In the genomic region with DNA sequence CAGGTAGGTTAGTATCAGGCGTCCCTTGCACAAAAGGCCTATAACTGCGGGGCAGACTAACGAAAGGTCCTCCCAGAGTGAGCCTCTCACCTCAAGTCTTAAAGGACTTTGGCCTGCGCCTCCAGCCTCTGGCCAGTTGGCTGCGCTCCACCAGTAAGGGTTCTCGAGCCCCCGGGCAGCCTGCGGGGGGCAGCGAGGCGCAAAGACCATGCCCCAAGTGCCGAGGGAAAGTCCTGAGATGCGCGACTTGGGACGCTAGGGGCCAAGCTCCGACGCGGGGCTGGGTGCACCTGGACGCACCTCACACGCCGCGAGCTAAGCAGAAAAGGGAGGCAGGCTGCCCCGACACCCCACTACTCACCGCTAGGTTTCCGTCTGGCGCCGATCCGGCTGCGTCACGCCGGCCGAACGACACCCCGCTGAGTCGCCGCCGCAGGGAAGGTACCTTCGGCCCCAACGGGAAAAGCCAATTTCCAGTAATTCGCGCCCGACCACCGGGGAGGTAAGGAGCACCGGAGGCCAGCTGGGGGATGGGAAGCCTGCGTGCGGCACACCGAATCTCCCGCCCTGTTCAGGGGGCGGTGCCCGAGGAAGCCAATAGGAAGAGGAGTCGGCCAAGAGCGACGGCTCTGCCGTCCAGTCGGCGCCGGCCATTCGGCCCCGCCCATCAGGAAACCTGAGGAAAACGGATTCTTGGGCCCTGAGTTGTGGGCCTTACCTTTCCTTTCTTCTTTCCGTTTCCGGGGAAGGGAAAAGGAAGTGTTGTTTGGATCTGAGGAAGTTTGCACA, we compare ENCODE assay signal across 1 cellular context.
TF ChIP-seq lines count a peak whose summit lies in the region.

A gene (minus strand): TSS at position 532 of the 789 bp plus-strand sequence. CDS start 5,537 bp downstream, outside the sequence.

TF ChIP-seq in HepG2, 621 proteins besides CTCF, POLR2A, EP300 and RAD21 (continued from another document and continues in another):
- TF ChIP-seq, protein P1, sequence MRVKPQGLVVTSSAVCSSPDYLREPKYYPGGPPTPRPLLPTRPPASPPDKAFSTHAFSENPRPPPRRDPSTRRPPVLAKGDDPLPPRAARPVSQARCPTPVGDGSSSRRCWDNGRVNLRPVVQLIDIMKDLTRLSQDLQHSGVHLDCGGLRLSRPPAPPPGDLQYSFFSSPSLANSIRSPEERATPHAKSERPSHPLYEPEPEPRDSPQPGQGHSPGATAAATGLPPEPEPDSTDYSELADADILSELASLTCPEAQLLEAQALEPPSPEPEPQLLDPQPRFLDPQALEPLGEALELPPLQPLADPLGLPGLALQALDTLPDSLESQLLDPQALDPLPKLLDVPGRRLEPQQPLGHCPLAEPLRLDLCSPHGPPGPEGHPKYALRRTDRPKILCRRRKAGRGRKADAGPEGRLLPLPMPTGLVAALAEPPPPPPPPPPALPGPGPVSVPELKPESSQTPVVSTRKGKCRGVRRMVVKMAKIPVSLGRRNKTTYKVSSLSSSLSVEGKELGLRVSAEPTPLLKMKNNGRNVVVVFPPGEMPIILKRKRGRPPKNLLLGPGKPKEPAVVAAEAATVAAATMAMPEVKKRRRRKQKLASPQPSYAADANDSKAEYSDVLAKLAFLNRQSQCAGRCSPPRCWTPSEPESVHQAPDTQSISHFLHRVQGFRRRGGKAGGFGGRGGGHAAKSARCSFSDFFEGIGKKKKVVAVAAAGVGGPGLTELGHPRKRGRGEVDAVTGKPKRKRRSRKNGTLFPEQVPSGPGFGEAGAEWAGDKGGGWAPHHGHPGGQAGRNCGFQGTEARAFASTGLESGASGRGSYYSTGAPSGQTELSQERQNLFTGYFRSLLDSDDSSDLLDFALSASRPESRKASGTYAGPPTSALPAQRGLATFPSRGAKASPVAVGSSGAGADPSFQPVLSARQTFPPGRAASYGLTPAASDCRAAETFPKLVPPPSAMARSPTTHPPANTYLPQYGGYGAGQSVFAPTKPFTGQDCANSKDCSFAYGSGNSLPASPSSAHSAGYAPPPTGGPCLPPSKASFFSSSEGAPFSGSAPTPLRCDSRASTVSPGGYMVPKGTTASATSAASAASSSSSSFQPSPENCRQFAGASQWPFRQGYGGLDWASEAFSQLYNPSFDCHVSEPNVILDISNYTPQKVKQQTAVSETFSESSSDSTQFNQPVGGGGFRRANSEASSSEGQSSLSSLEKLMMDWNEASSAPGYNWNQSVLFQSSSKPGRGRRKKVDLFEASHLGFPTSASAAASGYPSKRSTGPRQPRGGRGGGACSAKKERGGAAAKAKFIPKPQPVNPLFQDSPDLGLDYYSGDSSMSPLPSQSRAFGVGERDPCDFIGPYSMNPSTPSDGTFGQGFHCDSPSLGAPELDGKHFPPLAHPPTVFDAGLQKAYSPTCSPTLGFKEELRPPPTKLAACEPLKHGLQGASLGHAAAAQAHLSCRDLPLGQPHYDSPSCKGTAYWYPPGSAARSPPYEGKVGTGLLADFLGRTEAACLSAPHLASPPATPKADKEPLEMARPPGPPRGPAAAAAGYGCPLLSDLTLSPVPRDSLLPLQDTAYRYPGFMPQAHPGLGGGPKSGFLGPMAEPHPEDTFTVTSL (CRISPR knock-in tag; IDR thresholded peaks at IDR 0.05; ENCODE audit: borderline replicate concordance), result peak; percentile 77
- TF ChIP-seq ETV6 (CRISPR knock-in tag; conservative IDR thresholded peaks at IDR 0.05) (peak; percentile 99), KLF6 (CRISPR knock-in tag; IDR thresholded peaks at IDR 0.05) (peak; percentile 76), CENPT (CRISPR knock-in tag; IDR thresholded peaks at IDR 0.05; ENCODE audit: low read depth) (peak; percentile 92; the same call in 1 of the 2 replicates), SIX1 (CRISPR knock-in tag; IDR thresholded peaks at IDR 0.05; ENCODE audit: borderline replicate concordance) (no peak), SOX6 (IDR thresholded peaks at IDR 0.05) (no peak), SOX6 (CRISPR knock-in tag; IDR thresholded peaks at IDR 0.05) (peak; percentile 81), PCBP1 (IDR thresholded peaks at IDR 0.05; ENCODE audit: borderline replicate concordance, low read depth, low read length) (peak; percentile 96), NKX3-1 (CRISPR knock-in tag; IDR thresholded peaks at IDR 0.05) (peak; percentile 49), MLLT10 (CRISPR knock-in tag; IDR thresholded peaks at IDR 0.05) (no peak), ZSCAN9 (CRISPR knock-in tag; IDR thresholded peaks at IDR 0.05; ENCODE audit: borderline replicate concordance) (peak; percentile 79), MAZ (IDR thresholded peaks at IDR 0.05; ENCODE audit: borderline replicate concordance, low read depth, low read length) (no peak; the same call in 1 of the 2 replicates), MAZ (CRISPR knock-in tag; IDR thresholded peaks at IDR 0.05; ENCODE audit: low read depth) (peak; percentile 99), MTA3 (CRISPR knock-in tag; IDR thresholded peaks at IDR 0.05) (0 out of 2 replicates have a peak, but pooled peaks have one; percentile 12), PHF8 (CRISPR knock-in tag; IDR thresholded peaks at IDR 0.05) (peak; percentile 98), DMAP1 (CRISPR knock-in tag; IDR thresholded peaks at IDR 0.05) (peak; percentile 99), GATAD2A (CRISPR knock-in tag; IDR thresholded peaks at IDR 0.05) (peak; percentile 64), MTF1 (CRISPR knock-in tag; IDR thresholded peaks at IDR 0.05) (no peak), RFXANK (CRISPR knock-in tag; IDR thresholded peaks at IDR 0.05) (no peak; the same call in none of the 2 replicates), MAFK (conservative IDR thresholded peaks at IDR 0.05 in 1 of 2, IDR thresholded peaks at IDR 0.05 in 1 of 2; ENCODE audit: low read length in 2 of 2) (no peak), HNF4G (IDR thresholded peaks at IDR 0.05; ENCODE audit: borderline replicate concordance, low read depth, low read length) (peak; percentile 98), HNF4G (CRISPR knock-in tag; IDR thresholded peaks at IDR 0.05; ENCODE audit: borderline replicate concordance, low read depth) (peak; percentile 99), RELA (CRISPR knock-in tag; IDR thresholded peaks at IDR 0.05) (0 out of 2 replicates have a peak, but pooled peaks have one; percentile 66), ZNF816 (CRISPR knock-in tag; IDR thresholded peaks at IDR 0.05; ENCODE audit: borderline replicate concordance) (peak; percentile 88; the same call in 1 of the 2 replicates), MTF2 (CRISPR knock-in tag; IDR thresholded peaks at IDR 0.05; ENCODE audit: borderline replicate concordance) (no peak)
- TF ChIP-seq, protein P2, sequence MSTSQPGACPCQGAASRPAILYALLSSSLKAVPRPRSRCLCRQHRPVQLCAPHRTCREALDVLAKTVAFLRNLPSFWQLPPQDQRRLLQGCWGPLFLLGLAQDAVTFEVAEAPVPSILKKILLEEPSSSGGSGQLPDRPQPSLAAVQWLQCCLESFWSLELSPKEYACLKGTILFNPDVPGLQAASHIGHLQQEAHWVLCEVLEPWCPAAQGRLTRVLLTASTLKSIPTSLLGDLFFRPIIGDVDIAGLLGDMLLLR (CRISPR knock-in tag; IDR thresholded peaks at IDR 0.05), result 0 out of 2 replicates have a peak, but pooled peaks have one; percentile 24
- TF ChIP-seq, protein P3, sequence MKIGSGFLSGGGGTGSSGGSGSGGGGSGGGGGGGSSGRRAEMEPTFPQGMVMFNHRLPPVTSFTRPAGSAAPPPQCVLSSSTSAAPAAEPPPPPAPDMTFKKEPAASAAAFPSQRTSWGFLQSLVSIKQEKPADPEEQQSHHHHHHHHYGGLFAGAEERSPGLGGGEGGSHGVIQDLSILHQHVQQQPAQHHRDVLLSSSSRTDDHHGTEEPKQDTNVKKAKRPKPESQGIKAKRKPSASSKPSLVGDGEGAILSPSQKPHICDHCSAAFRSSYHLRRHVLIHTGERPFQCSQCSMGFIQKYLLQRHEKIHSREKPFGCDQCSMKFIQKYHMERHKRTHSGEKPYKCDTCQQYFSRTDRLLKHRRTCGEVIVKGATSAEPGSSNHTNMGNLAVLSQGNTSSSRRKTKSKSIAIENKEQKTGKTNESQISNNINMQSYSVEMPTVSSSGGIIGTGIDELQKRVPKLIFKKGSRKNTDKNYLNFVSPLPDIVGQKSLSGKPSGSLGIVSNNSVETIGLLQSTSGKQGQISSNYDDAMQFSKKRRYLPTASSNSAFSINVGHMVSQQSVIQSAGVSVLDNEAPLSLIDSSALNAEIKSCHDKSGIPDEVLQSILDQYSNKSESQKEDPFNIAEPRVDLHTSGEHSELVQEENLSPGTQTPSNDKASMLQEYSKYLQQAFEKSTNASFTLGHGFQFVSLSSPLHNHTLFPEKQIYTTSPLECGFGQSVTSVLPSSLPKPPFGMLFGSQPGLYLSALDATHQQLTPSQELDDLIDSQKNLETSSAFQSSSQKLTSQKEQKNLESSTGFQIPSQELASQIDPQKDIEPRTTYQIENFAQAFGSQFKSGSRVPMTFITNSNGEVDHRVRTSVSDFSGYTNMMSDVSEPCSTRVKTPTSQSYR (CRISPR knock-in tag; IDR thresholded peaks at IDR 0.05; ENCODE audit: borderline replicate concordance), result peak; percentile 98
- TF ChIP-seq, protein P4, sequence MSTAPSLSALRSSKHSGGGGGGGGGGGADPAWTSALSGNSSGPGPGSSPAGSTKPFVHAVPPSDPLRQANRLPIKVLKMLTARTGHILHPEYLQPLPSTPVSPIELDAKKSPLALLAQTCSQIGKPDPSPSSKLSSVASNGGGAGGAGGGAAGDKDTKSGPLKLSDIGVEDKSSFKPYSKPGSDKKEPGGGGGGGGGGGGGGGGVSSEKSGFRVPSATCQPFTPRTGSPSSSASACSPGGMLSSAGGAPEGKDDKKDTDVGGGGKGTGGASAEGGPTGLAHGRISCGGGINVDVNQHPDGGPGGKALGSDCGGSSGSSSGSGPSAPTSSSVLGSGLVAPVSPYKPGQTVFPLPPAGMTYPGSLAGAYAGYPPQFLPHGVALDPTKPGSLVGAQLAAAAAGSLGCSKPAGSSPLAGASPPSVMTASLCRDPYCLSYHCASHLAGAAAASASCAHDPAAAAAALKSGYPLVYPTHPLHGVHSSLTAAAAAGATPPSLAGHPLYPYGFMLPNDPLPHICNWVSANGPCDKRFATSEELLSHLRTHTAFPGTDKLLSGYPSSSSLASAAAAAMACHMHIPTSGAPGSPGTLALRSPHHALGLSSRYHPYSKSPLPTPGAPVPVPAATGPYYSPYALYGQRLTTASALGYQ (CRISPR knock-in tag; IDR thresholded peaks at IDR 0.05), result peak; percentile 76
- TF ChIP-seq, protein P5, sequence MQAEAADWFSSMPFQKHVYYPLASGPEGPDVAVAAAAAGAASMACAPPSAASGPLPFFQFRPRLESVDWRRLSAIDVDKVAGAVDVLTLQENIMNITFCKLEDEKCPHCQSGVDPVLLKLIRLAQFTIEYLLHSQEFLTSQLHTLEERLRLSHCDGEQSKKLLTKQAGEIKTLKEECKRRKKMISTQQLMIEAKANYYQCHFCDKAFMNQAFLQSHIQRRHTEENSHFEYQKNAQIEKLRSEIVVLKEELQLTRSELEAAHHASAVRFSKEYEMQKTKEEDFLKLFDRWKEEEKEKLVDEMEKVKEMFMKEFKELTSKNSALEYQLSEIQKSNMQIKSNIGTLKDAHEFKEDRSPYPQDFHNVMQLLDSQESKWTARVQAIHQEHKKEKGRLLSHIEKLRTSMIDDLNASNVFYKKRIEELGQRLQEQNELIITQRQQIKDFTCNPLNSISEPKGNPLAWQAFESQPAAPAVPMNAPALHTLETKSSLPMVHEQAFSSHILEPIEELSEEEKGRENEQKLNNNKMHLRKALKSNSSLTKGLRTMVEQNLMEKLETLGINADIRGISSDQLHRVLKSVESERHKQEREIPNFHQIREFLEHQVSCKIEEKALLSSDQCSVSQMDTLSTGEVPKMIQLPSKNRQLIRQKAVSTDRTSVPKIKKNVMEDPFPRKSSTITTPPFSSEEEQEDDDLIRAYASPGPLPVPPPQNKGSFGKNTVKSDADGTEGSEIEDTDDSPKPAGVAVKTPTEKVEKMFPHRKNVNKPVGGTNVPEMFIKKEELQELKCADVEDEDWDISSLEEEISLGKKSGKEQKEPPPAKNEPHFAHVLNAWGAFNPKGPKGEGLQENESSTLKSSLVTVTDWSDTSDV (CRISPR knock-in tag; IDR thresholded peaks at IDR 0.05), result no peak; the same call in 1 of the 2 replicates
- TF ChIP-seq, protein P6, sequence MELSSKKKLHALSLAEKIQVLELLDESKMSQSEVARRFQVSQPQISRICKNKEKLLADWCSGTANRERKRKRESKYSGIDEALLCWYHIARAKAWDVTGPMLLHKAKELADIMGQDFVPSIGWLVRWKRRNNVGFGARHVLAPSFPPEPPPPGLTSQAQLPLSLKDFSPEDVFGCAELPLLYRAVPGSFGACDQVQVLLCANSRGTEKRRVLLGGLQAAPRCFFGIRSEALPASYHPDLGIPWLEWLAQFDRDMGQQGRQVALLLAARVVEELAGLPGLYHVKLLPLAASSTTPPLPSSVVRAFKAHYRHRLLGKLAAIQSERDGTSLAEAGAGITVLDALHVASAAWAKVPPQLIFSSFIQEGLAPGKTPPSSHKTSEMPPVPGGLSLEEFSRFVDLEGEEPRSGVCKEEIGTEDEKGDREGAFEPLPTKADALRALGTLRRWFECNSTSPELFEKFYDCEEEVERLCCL (CRISPR knock-in tag; IDR thresholded peaks at IDR 0.05; ENCODE audit: borderline replicate concordance), result 0 out of 2 replicates have a peak, but pooled peaks have one; percentile 74
- TF ChIP-seq, protein P7, sequence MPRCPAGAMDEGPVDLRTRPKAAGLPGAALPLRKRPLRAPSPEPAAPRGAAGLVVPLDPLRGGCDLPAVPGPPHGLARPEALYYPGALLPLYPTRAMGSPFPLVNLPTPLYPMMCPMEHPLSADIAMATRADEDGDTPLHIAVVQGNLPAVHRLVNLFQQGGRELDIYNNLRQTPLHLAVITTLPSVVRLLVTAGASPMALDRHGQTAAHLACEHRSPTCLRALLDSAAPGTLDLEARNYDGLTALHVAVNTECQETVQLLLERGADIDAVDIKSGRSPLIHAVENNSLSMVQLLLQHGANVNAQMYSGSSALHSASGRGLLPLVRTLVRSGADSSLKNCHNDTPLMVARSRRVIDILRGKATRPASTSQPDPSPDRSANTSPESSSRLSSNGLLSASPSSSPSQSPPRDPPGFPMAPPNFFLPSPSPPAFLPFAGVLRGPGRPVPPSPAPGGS (CRISPR knock-in tag; IDR thresholded peaks at IDR 0.05), result peak; percentile 87; the same call in 1 of the 2 replicates
- TF ChIP-seq, protein P8, sequence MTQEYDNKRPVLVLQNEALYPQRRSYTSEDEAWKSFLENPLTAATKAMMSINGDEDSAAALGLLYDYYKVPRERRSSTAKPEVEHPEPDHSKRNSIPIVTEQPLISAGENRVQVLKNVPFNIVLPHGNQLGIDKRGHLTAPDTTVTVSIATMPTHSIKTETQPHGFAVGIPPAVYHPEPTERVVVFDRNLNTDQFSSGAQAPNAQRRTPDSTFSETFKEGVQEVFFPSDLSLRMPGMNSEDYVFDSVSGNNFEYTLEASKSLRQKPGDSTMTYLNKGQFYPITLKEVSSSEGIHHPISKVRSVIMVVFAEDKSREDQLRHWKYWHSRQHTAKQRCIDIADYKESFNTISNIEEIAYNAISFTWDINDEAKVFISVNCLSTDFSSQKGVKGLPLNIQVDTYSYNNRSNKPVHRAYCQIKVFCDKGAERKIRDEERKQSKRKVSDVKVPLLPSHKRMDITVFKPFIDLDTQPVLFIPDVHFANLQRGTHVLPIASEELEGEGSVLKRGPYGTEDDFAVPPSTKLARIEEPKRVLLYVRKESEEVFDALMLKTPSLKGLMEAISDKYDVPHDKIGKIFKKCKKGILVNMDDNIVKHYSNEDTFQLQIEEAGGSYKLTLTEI (CRISPR knock-in tag; conservative IDR thresholded peaks at IDR 0.05), result no peak
